Comparison of ENCODE assay signal across 2 cellular contexts in genomic region chr16:74322301-74322710, GRCh38.
TF ChIP-seq lines count a peak whose summit lies in the region.

No MANE protein-coding gene starts in this region.

TF ChIP-seq in liver, 16 proteins besides CTCF, POLR2A, EP300 and RAD21:
- TF ChIP-seq ZBTB33 (IDR thresholded peaks at IDR 0.05): no peak
- TF ChIP-seq MAX (IDR thresholded peaks at IDR 0.05): no peak
- TF ChIP-seq YY1 (IDR thresholded peaks at IDR 0.05): peak; percentile 14
- no peak for TF ChIP-seq REST (IDR thresholded peaks at IDR 0.05)
- no peak for TF ChIP-seq TAF1 (conservative IDR thresholded peaks at IDR 0.05)
- no peak for TF ChIP-seq ATF3 (IDR thresholded peaks at IDR 0.05)
- no peak for TF ChIP-seq GABPA (IDR thresholded peaks at IDR 0.05 in 1 of 2, conservative IDR thresholded peaks at IDR 0.05 in 1 of 2)
- TF ChIP-seq RXRA (IDR thresholded peaks at IDR 0.05): peak in 1 of 2 donors; percentile 23
- TF ChIP-seq NR2F2 (IDR thresholded peaks at IDR 0.05): peak; percentile 76
- no peak for TF ChIP-seq FOXA2 (IDR thresholded peaks at IDR 0.05)
- peak; percentile 61 for TF ChIP-seq SP1 (IDR thresholded peaks at IDR 0.05)

TF ChIP-seq in HepG2, 621 proteins besides CTCF, POLR2A, EP300 and RAD21:
- TF ChIP-seq TRIM22 (IDR thresholded peaks at IDR 0.05): no peak
- TF ChIP-seq CBX1 (IDR thresholded peaks at IDR 0.05; ENCODE audit: low read depth): no peak
- TF ChIP-seq NKX3-1 (CRISPR knock-in tag; IDR thresholded peaks at IDR 0.05): no peak
- no peak for TF ChIP-seq SOX13 (IDR thresholded peaks at IDR 0.05)
- TF ChIP-seq SOX13 (CRISPR knock-in tag; conservative IDR thresholded peaks at IDR 0.05 in 1 of 2, IDR thresholded peaks at IDR 0.05 in 1 of 2): no peak
- no peak for TF ChIP-seq RFXANK (CRISPR knock-in tag; IDR thresholded peaks at IDR 0.05)
- TF ChIP-seq ZNF780A (CRISPR knock-in tag; IDR thresholded peaks at IDR 0.05): no peak
- TF ChIP-seq ZMYM4 (CRISPR knock-in tag; IDR thresholded peaks at IDR 0.05): no peak
- no peak for TF ChIP-seq GATAD2A (CRISPR knock-in tag; IDR thresholded peaks at IDR 0.05)
- TF ChIP-seq NR2F2 (IDR thresholded peaks at IDR 0.05; ENCODE audit: borderline replicate concordance, low read depth): no peak
- TF ChIP-seq ZNF263 (CRISPR knock-in tag; IDR thresholded peaks at IDR 0.05): no peak
- no peak for TF ChIP-seq IRF1 (CRISPR knock-in tag; IDR thresholded peaks at IDR 0.05; ENCODE audit: low read depth)
- TF ChIP-seq CBFB (CRISPR knock-in tag; IDR thresholded peaks at IDR 0.05): no peak
